8 cellular contexts compared by ENCODE assay signal in the genomic region with DNA sequence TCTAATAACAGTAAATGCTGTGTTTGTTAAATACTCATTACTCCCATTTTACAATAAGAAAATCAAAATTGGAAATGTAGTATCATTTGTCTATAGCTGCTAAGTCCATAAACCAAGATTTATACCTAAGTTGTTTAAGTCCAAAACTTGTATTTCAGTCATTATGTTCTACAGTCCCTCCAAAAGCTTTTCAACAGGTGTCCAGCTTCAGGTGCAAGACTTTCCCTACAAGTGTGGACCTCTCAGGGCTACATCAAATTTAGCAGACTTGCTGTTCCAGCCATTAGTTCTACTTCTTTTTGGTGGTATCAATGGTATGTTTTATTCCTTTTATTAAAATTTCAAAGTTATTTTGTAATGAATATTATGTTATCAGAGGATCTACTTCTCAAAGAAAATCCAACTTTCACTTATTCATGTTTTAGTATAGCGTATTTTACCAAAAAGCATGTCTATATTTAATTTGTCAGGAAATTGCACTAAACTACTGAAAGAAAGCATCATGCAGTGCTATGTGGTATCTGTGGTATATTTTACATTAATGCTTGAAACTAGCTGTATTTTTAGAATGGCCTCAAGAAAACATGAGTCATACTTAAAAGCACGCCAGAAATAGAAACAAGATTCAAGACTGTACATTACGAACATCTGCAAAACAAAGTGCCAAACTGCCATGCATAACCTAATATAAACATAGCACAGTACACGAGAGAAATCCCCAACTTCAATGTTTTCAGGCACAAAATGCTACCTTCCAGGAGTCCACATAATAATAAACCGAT. TPM values are rescaled to one million over a fixed set of nuclear protein-coding genes. Genes with fewer than 3 reads are reported as not detected.
DNase-seq lines count a peak whose midpoint lies in the region; ATAC-seq and TF ChIP-seq lines count a peak whose summit lies in the region.

No MANE protein-coding gene starts in this region.

- H3K9me3 Mint-ChIP-seq in brain: peaks cover 1 to 12% (median 7%) of the 10 kb centered on the region in 5 experiments
- H3K9me3 Mint-ChIP-seq in naive thymus-derived CD8-positive, alpha-beta T cell: peaks cover 0 to 3% (median 0%) of the 10 kb centered on the region in 9 donors

- TF ChIP-seq CTCF in brain (conservative IDR thresholded peaks at IDR 0.05): no peak

- peak overlapping the region in 3 of 5 experiments; percentile 8 to 90 (median 81) for H3K27ac Mint-ChIP-seq in brain
- H3K27ac Mint-ChIP-seq in naive thymus-derived CD8-positive, alpha-beta T cell: peak overlapping the region in 9 of 10 donors; percentile 31 to 85 (median 74)

- peak overlapping the region in 2 of 5 experiments; percentile 54 to 61 for H3K4me3 Mint-ChIP-seq in brain
- H3K4me3 Mint-ChIP-seq in naive thymus-derived CD8-positive, alpha-beta T cell: peak overlapping the region in 9 of 10 donors; percentile 12 to 75 (median 64)

- POLR2A ChIA-PET in naive thymus-derived CD8-positive, alpha-beta T cell (lab: Charles Lee): no interaction called here

- H3K4me1 Mint-ChIP-seq in brain: peaks cover 38% of the 10 kb centered on the region
- peaks cover 22 to 48% (median 47%) of the 10 kb centered on the region in 4 donors for H3K4me1 Mint-ChIP-seq in naive thymus-derived CD8-positive, alpha-beta T cell

- ATAC-seq in GM18499 (IDR thresholded peaks at IDR 0.05; ENCODE audit: insufficient read depth, unreplicated experiment): peak; percentile 87
- peak; percentile 84 for ATAC-seq in GM21825 (IDR thresholded peaks at IDR 0.05; ENCODE audit: unreplicated experiment)
- ATAC-seq in naive thymus-derived CD8-positive, alpha-beta T cell: peak; percentile 73

- no peaks in the 10 kb centered on the region for H3K27me3 Mint-ChIP-seq in brain
- H3K27me3 Mint-ChIP-seq in naive thymus-derived CD8-positive, alpha-beta T cell: no peaks in the 10 kb centered on the region

- DNase-seq in LHCN-M2 (ENCODE audit: low read depth) (peak; percentile 75), NCI-H345 (lab: John Stamatoyannopoulos, UW) (no peak), NCI-H1694 treated with DMSO at 0.1 percent for 48 hours (lab: John Stamatoyannopoulos, UW) (no peak)
- DNase-seq in naive thymus-derived CD8-positive, alpha-beta T cell: peak in 3 of 10 donors; percentile 15 to 46 (median 41)
- no peak for DNase-seq in stimulated activated CD4-positive, alpha-beta T cell treated with anti-CD3 and anti-CD28 coated beads, Interleukin-15, amount 100 ng/mL, for 24 hours

- H3K36me3 Mint-ChIP-seq in brain: peaks cover 14% of the 10 kb centered on the region
- peaks cover 2 to 5% (median 3%) of the 10 kb centered on the region in 3 donors for H3K36me3 Mint-ChIP-seq in naive thymus-derived CD8-positive, alpha-beta T cell

RNA-seq across cellular contexts. Expression of a gene that starts 44.5 kb away (rescaled TPM):
- total RNA-seq in LHCN-M2 (2014; rRNA removed): 6.9 and 8.4 TPM in 2 replicates
- 2.9 TPM for polyA plus RNA-seq in LHCN-M2 (2012)
- 3.5 TPM for polyA plus RNA-seq in brain (ENCODE audit: insufficient read depth, low read depth, low replicate concordance)
- total RNA-seq in naive thymus-derived CD8-positive, alpha-beta T cell: 10 to 100 TPM; 21.5 to 22.3 TPM
- 1 to 10 TPM; 5.1 to 6.9 (median 5.6) TPM for polyA plus RNA-seq in naive thymus-derived CD8-positive, alpha-beta T cell
